In genomic region chr5:1099931-1100651, GRCh38 we compare ENCODE assay signal across 17 cellular contexts. TPM values are rescaled to one million over a fixed set of nuclear protein-coding genes. Genes with fewer than 3 reads are reported as not detected.
DNase-seq lines count a peak whose midpoint lies in the region; ATAC-seq and FAIRE-seq lines count a peak whose summit lies in the region.
"Had no signal": no experiment of that assay in that cellular context is flagged by ENCODE, and none has a peak within 500 bp of the region (broad histone marks: within the 10 kb centered on the region; RNA-seq: fewer than 3 reads in every experiment).

No MANE protein-coding gene starts in this region.

- no peak for FAIRE-seq in HTR-8/SVneo (lab: Jason Lieb, UNC)

- 63% methylated on average over 37 to 45 of the region's 47 CpGs for WGBS in mesodermal cell (ENCODE audit: insufficient coverage in 2 of 2), 2 experiments

- H3K27me3 Mint-ChIP-seq in central memory CD8-positive, alpha-beta T cell = no peaks in the 10 kb centered on the region
- no peaks in the 10 kb centered on the region for H3K27me3 Mint-ChIP-seq in activated CD4-positive, alpha-beta T cell treated with anti-CD3 and anti-CD28 coated beads, Interleukin-2, amount 10 ng/mL, durations not matched to agents 24 days and 14 days
- H3K27me3 Mint-ChIP-seq: activated B cell treated with CpG ODN at 0.5 μM for 24 hours had no signal

- no peak for ATAC-seq in central memory CD8-positive, alpha-beta T cell (replicated peaks; ENCODE audit: extremely low read depth, poor library complexity, severe bottlenecking)
- no peak for ATAC-seq in GM19328 (IDR thresholded peaks at IDR 0.05; ENCODE audit: unreplicated experiment)
- no peak for ATAC-seq in HG02678 (IDR thresholded peaks at IDR 0.05; ENCODE audit: unreplicated experiment)

- H3K4me1 Mint-ChIP-seq in central memory CD8-positive, alpha-beta T cell = peaks cover 26% of the 10 kb centered on the region
- H3K4me1 Mint-ChIP-seq in activated CD4-positive, alpha-beta T cell treated with anti-CD3 and anti-CD28 coated beads, Interleukin-2, amount 10 ng/mL, durations not matched to agents 24 days and 14 days = peaks cover 30% of the 10 kb centered on the region

- peaks cover 4% of the 10 kb centered on the region for H3K36me3 ChIP-seq in mesodermal cell (ENCODE audit: control insufficient read depth, insufficient read depth, low read length)
- H3K36me3 ChIP-seq: upper lobe of right lung had no signal

- intact Hi-C loops in activated CD4-positive, alpha-beta T cell treated with anti-CD3 and anti-CD28 coated beads, Interleukin-2, amount 10 ng/mL, durations not matched to agents 24 days and 14 days (cut with micrococcal nuclease) = loop anchor here (10.0 kb wide), 1 partner anchor 435 kb away; no protein-coding TSS in a partner anchor

- DNase-seq in AG08396 (ENCODE audit: low spot score) (peak; percentile 51), HTR-8/SVneo (ENCODE audit: insufficient read length, low spot score) (peak; percentile 56), SKM-1 (lab: John Stamatoyannopoulos, UW; ENCODE audit: unreplicated experiment) (no peak)
- no peak for DNase-seq in central memory CD8-positive, alpha-beta T cell (ENCODE audit: low spot score in 2 of 2)
- no peak for DNase-seq in activated CD4-positive, alpha-beta T cell treated with anti-CD3 and anti-CD28 coated beads, Interleukin-2, amount 10 ng/mL, durations not matched to agents 24 days and 14 days
- DNase-seq: activated B cell treated with CpG ODN at 0.5 μM for 24 hours; activated CD8-positive, alpha-beta memory T cell treated with anti-CD3 and anti-CD28 coated beads, Interleukin-2, amount 50 U/mL, for 48 hours; AML-193; DMS 273 treated with DMSO at 0.1 percent for 48 hours; NCI-H2029; NCI-H69; Peyer's patch; stimulated activated naive CD4-positive, alpha-beta T cell treated with Interleukin-2 at 50 U/mL for 16 hours; upper lobe of right lung had no signal

- no peak overlapping the region for H3K4me3 ChIP-seq in mesodermal cell (ENCODE audit: extremely low read depth, insufficient read depth, low read length, poor library complexity, severe bottlenecking)
- H3K4me3 ChIP-seq: upper lobe of right lung had no signal

- peaks cover 53% of the 10 kb centered on the region for H3K4me1 ChIP-seq in mesodermal cell (ENCODE audit: control insufficient read depth, insufficient read depth, low read length, poor library complexity, severe bottlenecking)

- peak overlapping the region; percentile 11 for H3K4me3 Mint-ChIP-seq in central memory CD8-positive, alpha-beta T cell
- H3K4me3 Mint-ChIP-seq in activated CD4-positive, alpha-beta T cell treated with anti-CD3 and anti-CD28 coated beads, Interleukin-2, amount 10 ng/mL, durations not matched to agents 24 days and 14 days = no peak overlapping the region
- H3K4me3 Mint-ChIP-seq: activated B cell treated with CpG ODN at 0.5 μM for 24 hours had no signal

- H3K9me3 ChIP-seq in mesodermal cell (ENCODE audit: control insufficient read depth, low read length) = no peaks in the 10 kb centered on the region
- H3K9me3 ChIP-seq: Peyer's patch, upper lobe of right lung had no signal

- peaks cover 8% of the 10 kb centered on the region for H3K36me3 Mint-ChIP-seq in central memory CD8-positive, alpha-beta T cell (ENCODE audit: insufficient read depth)
- H3K36me3 Mint-ChIP-seq in activated CD4-positive, alpha-beta T cell treated with anti-CD3 and anti-CD28 coated beads, Interleukin-2, amount 10 ng/mL, durations not matched to agents 24 days and 14 days (ENCODE audit: low read depth) = peaks cover 5% of the 10 kb centered on the region

- H3K27ac ChIP-seq in mesodermal cell (ENCODE audit: low read depth, low read length, severe bottlenecking) = peak overlapping the region; percentile 93
- H3K27ac ChIP-seq: upper lobe of right lung had no signal

- H3K27ac Mint-ChIP-seq in central memory CD8-positive, alpha-beta T cell (ENCODE audit: low read depth) = no peak overlapping the region
- H3K27ac Mint-ChIP-seq in activated CD4-positive, alpha-beta T cell treated with anti-CD3 and anti-CD28 coated beads, Interleukin-2, amount 10 ng/mL, durations not matched to agents 24 days and 14 days = no peak overlapping the region
- H3K27ac Mint-ChIP-seq: activated B cell treated with CpG ODN at 0.5 μM for 24 hours had no signal

- H3K9me3 Mint-ChIP-seq in central memory CD8-positive, alpha-beta T cell = no peaks in the 10 kb centered on the region
- H3K9me3 Mint-ChIP-seq in activated CD4-positive, alpha-beta T cell treated with anti-CD3 and anti-CD28 coated beads, Interleukin-2, amount 10 ng/mL, durations not matched to agents 24 days and 14 days = no peaks in the 10 kb centered on the region
- H3K9me3 Mint-ChIP-seq: activated B cell treated with CpG ODN at 0.5 μM for 24 hours had no signal

RNA-seq across cellular contexts. Expression of gene SLC12A7, which starts 11.8 kb away (rescaled TPM):
- polyA plus RNA-seq in mesodermal cell (2013, experiment 1 of 2) = 29.5 TPM
- polyA plus RNA-seq in mesodermal cell (2013, experiment 2 of 2) = 27.8 TPM
- 32.1 and 33.4 TPM in 2 replicates for total RNA-seq in activated CD4-positive, alpha-beta T cell treated with anti-CD3 and anti-CD28 coated beads, Interleukin-2, amount 10 ng/mL, durations not matched to agents 24 days and 14 days

Comparison
In these comparisons a context has a peak if more than half of its experiments do, and no peak if none do; other contexts are left out.
1. DNase-seq: peak in AG08396 (single experiment) and HTR-8/SVneo (single experiment); none in central memory CD8-positive, alpha-beta T cell (0 of 2), SKM-1 (single experiment) and activated CD4-positive, alpha-beta T cell treated with anti-CD3 and anti-CD28 coated beads, Interleukin-2, amount 10 ng/mL, durations not matched to agents 24 days and 14 days (single experiment).